ENCODE assay signal across 1 cellular context in genomic region chr9:133839822-133840329, GRCh38.
TF ChIP-seq lines count a peak whose summit lies in the region.

No MANE protein-coding gene starts in this region.

TF ChIP-seq in HEK293, 187 proteins besides CTCF, POLR2A, EP300 and RAD21 (continued from another document):
- TF ChIP-seq ZNF529 (tag by site-specific recombination; IDR thresholded peaks at IDR 0.05; ENCODE audit: insufficient replicate concordance) (no peak), ZNF324 (tag by site-specific recombination; IDR thresholded peaks at IDR 0.05) (no peak), ZNF768 (tag by site-specific recombination; IDR thresholded peaks at IDR 0.05) (no peak), TCF7L2 (IDR thresholded peaks at IDR 0.05; ENCODE audit: borderline replicate concordance, low read depth, low read length) (no peak), ZNF292 (tag by site-specific recombination; IDR thresholded peaks at IDR 0.05; ENCODE audit: borderline replicate concordance, low read depth) (no peak), ZNF785 (tag by site-specific recombination; IDR thresholded peaks at IDR 0.05) (no peak), ZIC2 (tag by site-specific recombination; IDR thresholded peaks at IDR 0.05) (peak; percentile 77), ZNF518A (tag by site-specific recombination; conservative IDR thresholded peaks at IDR 0.05; ENCODE audit: low read depth) (no peak), ZNF221 (tag by site-specific recombination; IDR thresholded peaks at IDR 0.05; ENCODE audit: borderline replicate concordance) (no peak), ZNF561 (tag by site-specific recombination; IDR thresholded peaks at IDR 0.05; ENCODE audit: borderline replicate concordance) (no peak), ZNF239 (tag by site-specific recombination; IDR thresholded peaks at IDR 0.05) (no peak), PRDM2 (tag by site-specific recombination; IDR thresholded peaks at IDR 0.05; ENCODE audit: borderline replicate concordance) (no peak), RBAK (tag by site-specific recombination; IDR thresholded peaks at IDR 0.05) (no peak), ZNF501 (tag by site-specific recombination; IDR thresholded peaks at IDR 0.05) (no peak), ZFHX2 (tag by site-specific recombination; conservative IDR thresholded peaks at IDR 0.05) (peak; percentile 30; the same call in 1 of the 2 replicates), ZFP41 (tag by site-specific recombination; IDR thresholded peaks at IDR 0.05; ENCODE audit: borderline replicate concordance) (no peak), ZNF449 (tag by site-specific recombination; IDR thresholded peaks at IDR 0.05) (peak; percentile 42; the same call in 1 of the 2 replicates), ZNF792 (tag by site-specific recombination; IDR thresholded peaks at IDR 0.05) (no peak), ZBTB1 (tag by site-specific recombination; IDR thresholded peaks at IDR 0.05) (no peak), EGR2 (tag by site-specific recombination; IDR thresholded peaks at IDR 0.05; ENCODE audit: low read depth) (peak; percentile 63), ZNF621 (tag by site-specific recombination; IDR thresholded peaks at IDR 0.05) (no peak), ZBTB21 (tag by site-specific recombination; IDR thresholded peaks at IDR 0.05) (no peak), ZNF248 (tag by site-specific recombination; IDR thresholded peaks at IDR 0.05) (no peak)
- TF ChIP-seq, protein P1, sequence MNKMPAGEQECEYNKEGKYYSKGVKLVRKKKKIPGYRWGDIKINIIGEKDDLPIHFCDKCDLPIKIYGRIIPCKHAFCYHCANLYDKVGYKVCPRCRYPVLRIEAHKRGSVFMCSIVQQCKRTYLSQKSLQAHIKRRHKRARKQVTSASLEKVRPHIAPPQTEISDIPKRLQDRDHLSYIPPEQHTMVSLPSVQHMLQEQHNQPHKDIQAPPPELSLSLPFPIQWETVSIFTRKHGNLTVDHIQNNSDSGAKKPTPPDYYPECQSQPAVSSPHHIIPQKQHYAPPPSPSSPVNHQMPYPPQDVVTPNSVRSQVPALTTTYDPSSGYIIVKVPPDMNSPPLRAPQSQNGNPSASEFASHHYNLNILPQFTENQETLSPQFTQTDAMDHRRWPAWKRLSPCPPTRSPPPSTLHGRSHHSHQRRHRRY (tag by site-specific recombination; IDR thresholded peaks at IDR 0.05) = no peak
- TF ChIP-seq, protein P2, sequence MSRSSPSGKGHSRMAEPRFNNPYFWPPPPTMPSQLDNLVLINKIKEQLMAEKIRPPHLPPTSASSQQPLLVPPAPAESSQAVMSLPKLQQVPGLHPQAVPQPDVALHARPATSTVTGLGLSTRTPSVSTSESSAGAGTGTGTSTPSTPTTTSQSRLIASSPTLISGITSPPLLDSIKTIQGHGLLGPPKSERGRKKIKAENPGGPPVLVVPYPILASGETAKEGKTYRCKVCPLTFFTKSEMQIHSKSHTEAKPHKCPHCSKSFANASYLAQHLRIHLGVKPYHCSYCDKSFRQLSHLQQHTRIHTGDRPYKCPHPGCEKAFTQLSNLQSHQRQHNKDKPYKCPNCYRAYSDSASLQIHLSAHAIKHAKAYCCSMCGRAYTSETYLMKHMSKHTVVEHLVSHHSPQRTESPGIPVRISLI (tag by site-specific recombination; IDR thresholded peaks at IDR 0.05) = no peak
